ENCODE assay signal across 2 cellular contexts in genomic region chr11:8933931-8934330, GRCh38.
TF ChIP-seq lines count a peak whose summit lies in the region.

No MANE protein-coding gene starts in this region.

TF ChIP-seq in GM23338, 12 proteins besides CTCF, POLR2A, EP300 and RAD21:
- TF ChIP-seq REST (IDR thresholded peaks at IDR 0.05; ENCODE audit: unreplicated experiment) = no peak

TF ChIP-seq in WTC11, 78 proteins besides CTCF, POLR2A, EP300 and RAD21 (continued from another document):
- TF ChIP-seq, protein P1, sequence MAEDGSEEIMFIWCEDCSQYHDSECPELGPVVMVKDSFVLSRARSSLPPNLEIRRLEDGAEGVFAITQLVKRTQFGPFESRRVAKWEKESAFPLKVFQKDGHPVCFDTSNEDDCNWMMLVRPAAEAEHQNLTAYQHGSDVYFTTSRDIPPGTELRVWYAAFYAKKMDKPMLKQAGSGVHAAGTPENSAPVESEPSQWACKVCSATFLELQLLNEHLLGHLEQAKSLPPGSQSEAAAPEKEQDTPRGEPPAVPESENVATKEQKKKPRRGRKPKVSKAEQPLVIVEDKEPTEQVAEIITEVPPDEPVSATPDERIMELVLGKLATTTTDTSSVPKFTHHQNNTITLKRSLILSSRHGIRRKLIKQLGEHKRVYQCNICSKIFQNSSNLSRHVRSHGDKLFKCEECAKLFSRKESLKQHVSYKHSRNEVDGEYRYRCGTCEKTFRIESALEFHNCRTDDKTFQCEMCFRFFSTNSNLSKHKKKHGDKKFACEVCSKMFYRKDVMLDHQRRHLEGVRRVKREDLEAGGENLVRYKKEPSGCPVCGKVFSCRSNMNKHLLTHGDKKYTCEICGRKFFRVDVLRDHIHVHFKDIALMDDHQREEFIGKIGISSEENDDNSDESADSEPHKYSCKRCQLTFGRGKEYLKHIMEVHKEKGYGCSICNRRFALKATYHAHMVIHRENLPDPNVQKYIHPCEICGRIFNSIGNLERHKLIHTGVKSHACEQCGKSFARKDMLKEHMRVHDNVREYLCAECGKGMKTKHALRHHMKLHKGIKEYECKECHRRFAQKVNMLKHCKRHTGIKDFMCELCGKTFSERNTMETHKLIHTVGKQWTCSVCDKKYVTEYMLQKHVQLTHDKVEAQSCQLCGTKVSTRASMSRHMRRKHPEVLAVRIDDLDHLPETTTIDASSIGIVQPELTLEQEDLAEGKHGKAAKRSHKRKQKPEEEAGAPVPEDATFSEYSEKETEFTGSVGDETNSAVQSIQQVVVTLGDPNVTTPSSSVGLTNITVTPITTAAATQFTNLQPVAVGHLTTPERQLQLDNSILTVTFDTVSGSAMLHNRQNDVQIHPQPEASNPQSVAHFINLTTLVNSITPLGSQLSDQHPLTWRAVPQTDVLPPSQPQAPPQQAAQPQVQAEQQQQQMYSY (CRISPR knock-in tag; IDR thresholded peaks at IDR 0.05) = no peak
- TF ChIP-seq HMGA2 (CRISPR knock-in tag; IDR thresholded peaks at IDR 0.05) (no peak), ARID4B (CRISPR knock-in tag; IDR thresholded peaks at IDR 0.05; ENCODE audit: borderline replicate concordance) (no peak), ZNF138 (CRISPR knock-in tag; conservative IDR thresholded peaks at IDR 0.05) (no peak), ZBTB43 (CRISPR knock-in tag; IDR thresholded peaks at IDR 0.05) (no peak)
- TF ChIP-seq, protein P2, sequence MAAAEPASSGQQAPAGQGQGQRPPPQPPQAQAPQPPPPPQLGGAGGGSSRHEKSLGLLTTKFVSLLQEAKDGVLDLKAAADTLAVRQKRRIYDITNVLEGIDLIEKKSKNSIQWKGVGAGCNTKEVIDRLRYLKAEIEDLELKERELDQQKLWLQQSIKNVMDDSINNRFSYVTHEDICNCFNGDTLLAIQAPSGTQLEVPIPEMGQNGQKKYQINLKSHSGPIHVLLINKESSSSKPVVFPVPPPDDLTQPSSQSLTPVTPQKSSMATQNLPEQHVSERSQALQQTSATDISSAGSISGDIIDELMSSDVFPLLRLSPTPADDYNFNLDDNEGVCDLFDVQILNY (CRISPR knock-in tag; IDR thresholded peaks at IDR 0.05) = no peak
- TF ChIP-seq, protein P3, sequence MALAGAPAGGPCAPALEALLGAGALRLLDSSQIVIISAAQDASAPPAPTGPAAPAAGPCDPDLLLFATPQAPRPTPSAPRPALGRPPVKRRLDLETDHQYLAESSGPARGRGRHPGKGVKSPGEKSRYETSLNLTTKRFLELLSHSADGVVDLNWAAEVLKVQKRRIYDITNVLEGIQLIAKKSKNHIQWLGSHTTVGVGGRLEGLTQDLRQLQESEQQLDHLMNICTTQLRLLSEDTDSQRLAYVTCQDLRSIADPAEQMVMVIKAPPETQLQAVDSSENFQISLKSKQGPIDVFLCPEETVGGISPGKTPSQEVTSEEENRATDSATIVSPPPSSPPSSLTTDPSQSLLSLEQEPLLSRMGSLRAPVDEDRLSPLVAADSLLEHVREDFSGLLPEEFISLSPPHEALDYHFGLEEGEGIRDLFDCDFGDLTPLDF (CRISPR knock-in tag; IDR thresholded peaks at IDR 0.05) = no peak
TF ChIP-seq in WTC11: peak in this region for 0.
